ENCODE assay signal across 8 cellular contexts in the genomic region with DNA sequence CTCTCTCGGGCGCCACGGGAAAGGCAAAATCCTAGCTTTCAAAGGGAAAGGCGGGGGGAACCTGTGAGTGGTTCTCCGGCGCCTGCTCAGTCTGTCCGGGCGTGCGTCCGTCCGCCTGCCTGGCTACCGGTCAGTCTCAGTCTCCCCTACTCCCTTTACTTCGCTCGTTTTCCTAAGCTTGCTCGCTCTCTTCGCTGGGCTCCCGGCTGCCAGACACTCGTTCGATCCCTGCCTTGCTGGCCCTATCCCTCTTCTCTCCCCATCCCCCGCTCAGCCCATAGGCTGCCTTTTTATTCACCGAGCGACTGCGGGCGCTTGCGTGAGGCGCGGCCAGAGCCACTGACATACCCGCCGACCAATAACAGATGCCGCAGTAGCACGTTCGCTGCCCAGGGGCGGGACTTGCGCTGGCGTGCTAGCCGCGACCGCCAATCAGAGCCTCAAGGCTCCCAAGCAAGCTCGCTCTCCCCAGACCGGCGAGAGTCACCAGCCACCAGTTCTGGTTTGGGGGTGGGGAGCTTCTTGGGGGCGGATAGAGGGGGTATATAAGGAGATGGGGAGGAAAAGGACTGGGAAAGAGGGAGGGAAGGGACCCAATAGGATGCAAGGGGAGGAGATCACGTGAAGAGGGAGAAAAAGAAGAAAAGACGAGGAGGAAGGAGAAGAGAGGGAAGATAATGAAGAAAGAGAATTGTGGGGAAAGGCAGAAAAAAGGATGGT. TPM values are rescaled to one million over a fixed set of nuclear protein-coding genes. Genes with fewer than 3 reads are reported as not detected.
DNase-seq lines count a peak whose midpoint lies in the region; ATAC-seq, FAIRE-seq and TF ChIP-seq lines count a peak whose summit lies in the region.

No MANE protein-coding gene starts in this region.

- no peaks in the 10 kb centered on the region for H3K27me3 ChIP-seq in small intestine (ENCODE audit: control insufficient read depth in 2 of 2, insufficient read depth in 2 of 2, low read length in 2 of 2)

- peaks cover 0 to 6% of the 10 kb centered on the region in 2 donors for H3K4me1 ChIP-seq in small intestine (ENCODE audit: control insufficient read depth in 2 of 2, insufficient read depth in 1 of 2, low read depth in 1 of 2, low read length in 1 of 2)

- H3K9me3 ChIP-seq in small intestine (ENCODE audit: control insufficient read depth, low read depth): no peaks in the 10 kb centered on the region

- no peak for FAIRE-seq in small intestine (lab: Jason Lieb, UNC)

- H3K27ac ChIP-seq in small intestine (ENCODE audit: low read depth in 1 of 2, low read length in 1 of 2): peak overlapping the region; percentile 63 to 95

- TF ChIP-seq CTCF in AG04449 (IDR thresholded peaks at IDR 0.05; ENCODE audit: insufficient read depth, low read length, missing control alignments): no peak
- TF ChIP-seq CTCF in WTC11 (IDR thresholded peaks at IDR 0.05): no peak
- TF ChIP-seq CTCF in cardiac fibroblast (IDR thresholded peaks at IDR 0.05; ENCODE audit: low read depth, low read length): no peak

- DNase-seq in AG04449 (ENCODE audit: low read depth, low spot score) (peak; percentile 82), NCI-H2227 (lab: John Stamatoyannopoulos, UW; ENCODE audit: unreplicated experiment) (peak; percentile 93), WTC11 (ENCODE audit: low spot score) (peak; percentile 89), cardiac fibroblast (ENCODE audit: low read depth in 2 of 2) (peak; percentile 93 to 97), iPS-NIHi7 (ENCODE audit: extremely low spot score) (peak; percentile 84), small intestine (peak; percentile 92)

- H3K9me3 Mint-ChIP-seq in WTC11: no peaks in the 10 kb centered on the region

- H3K4me3 ChIP-seq in AG04449 (ENCODE audit: low read depth, low read length) (peak overlapping the region; percentile 69), cardiac fibroblast (replicated peaks in 1 of 2; ENCODE audit: low read depth in 2 of 2, low read length in 2 of 2) (peak overlapping the region; percentile 71 to 72), small intestine (ENCODE audit: low read depth in 1 of 2, low read length in 2 of 2) (peak overlapping the region; percentile 56 to 64)

- peak overlapping the region; percentile 99 for H3K27ac Mint-ChIP-seq in WTC11

- ATAC-seq in GM18873 (IDR thresholded peaks at IDR 0.05; ENCODE audit: low FRiP score, unreplicated experiment) (peak; percentile 88), HG03135 (IDR thresholded peaks at IDR 0.05; ENCODE audit: unreplicated experiment) (peak; percentile 95), WTC11 (peak; percentile 97)

- H3K27me3 Mint-ChIP-seq in WTC11 (ENCODE audit: low read depth): no peaks in the 10 kb centered on the region

- H3K4me3 Mint-ChIP-seq in WTC11: peak overlapping the region; percentile 94

- CTCF ChIA-PET in AG04449 (lab: Yijun Ruan, JAX) (interaction anchor here (1.0 kb wide), 1 partner anchor 241 kb away, joined by 3 read pairs; no protein-coding TSS in a partner anchor), WTC11 (lab: Charles Lee) (interaction anchor here (0.6 to 1.1 kb wide), 4 partner anchors 15 to 68 kb away, joined by 3 to 4 read pairs (median 3); no protein-coding TSS in a partner anchor)

- WGBS in small intestine, 3 donors: 0 to 35% (median 11%) methylated on average over 29 to 44 of the region's 44 CpGs

- POLR2A ChIA-PET in AG04449 (lab: Yijun Ruan, JAX): interaction anchor here (1.0 to 1.1 kb wide), 2 partner anchors 7 to 16 kb away, joined by 3 to 4 read pairs; no protein-coding TSS in a partner anchor
- POLR2A ChIA-PET in WTC11 (lab: Charles Lee): interaction anchor here (1.5 kb wide), 1 partner anchor 30 kb away, joined by 14 read pairs; the partner anchor contains the start of gene ARHGEF9

- H3K4me1 Mint-ChIP-seq in WTC11: peaks cover 38% of the 10 kb centered on the region

- H3K36me3 ChIP-seq in small intestine (ENCODE audit: control insufficient read depth in 2 of 2, insufficient read depth in 2 of 2, low read length in 2 of 2): no peaks in the 10 kb centered on the region

- no peaks in the 10 kb centered on the region for H3K36me3 Mint-ChIP-seq in WTC11

TF ChIP-seq in WTC11, 78 proteins besides CTCF, POLR2A, EP300 and RAD21:
- TF ChIP-seq USF2 (CRISPR knock-in tag; IDR thresholded peaks at IDR 0.05) (peak; percentile 83), FOXJ3 (CRISPR knock-in tag; IDR thresholded peaks at IDR 0.05; ENCODE audit: borderline replicate concordance) (no peak), SP1 (CRISPR knock-in tag; conservative IDR thresholded peaks at IDR 0.05) (peak; percentile 56), ETV6 (CRISPR knock-in tag; IDR thresholded peaks at IDR 0.05) (no peak), TP53 (CRISPR knock-in tag; IDR thresholded peaks at IDR 0.05) (no peak), RORB (CRISPR knock-in tag; IDR thresholded peaks at IDR 0.05) (no peak), ZNF219 (CRISPR knock-in tag; IDR thresholded peaks at IDR 0.05; ENCODE audit: borderline replicate concordance) (no peak), ZSCAN18 (CRISPR knock-in tag; IDR thresholded peaks at IDR 0.05) (no peak), NFYB (CRISPR knock-in tag; conservative IDR thresholded peaks at IDR 0.05; ENCODE audit: low read depth) (peak; percentile 82), ZNF263 (CRISPR knock-in tag; IDR thresholded peaks at IDR 0.05; ENCODE audit: low read depth) (no peak), ESRRA (CRISPR knock-in tag; IDR thresholded peaks at IDR 0.05; ENCODE audit: borderline replicate concordance) (no peak), MYBL2 (CRISPR knock-in tag; IDR thresholded peaks at IDR 0.05) (no peak), FOXK1 (CRISPR knock-in tag; IDR thresholded peaks at IDR 0.05) (0 out of 2 replicates have a peak, but pooled peaks have one; percentile 33), FOXP4 (CRISPR knock-in tag; IDR thresholded peaks at IDR 0.05) (no peak), ZNF317 (CRISPR knock-in tag; IDR thresholded peaks at IDR 0.05; ENCODE audit: borderline replicate concordance, low read depth) (no peak), ZNF121 (CRISPR knock-in tag; IDR thresholded peaks at IDR 0.05) (no peak)
- TF ChIP-seq, protein P1, sequence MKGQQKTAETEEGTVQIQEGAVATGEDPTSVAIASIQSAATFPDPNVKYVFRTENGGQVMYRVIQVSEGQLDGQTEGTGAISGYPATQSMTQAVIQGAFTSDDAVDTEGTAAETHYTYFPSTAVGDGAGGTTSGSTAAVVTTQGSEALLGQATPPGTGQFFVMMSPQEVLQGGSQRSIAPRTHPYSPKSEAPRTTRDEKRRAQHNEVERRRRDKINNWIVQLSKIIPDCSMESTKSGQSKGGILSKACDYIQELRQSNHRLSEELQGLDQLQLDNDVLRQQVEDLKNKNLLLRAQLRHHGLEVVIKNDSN (CRISPR knock-in tag; IDR thresholded peaks at IDR 0.05): peak; percentile 75

RNA-seq across cellular contexts. Expression of gene ARHGEF9, which starts 30.0 kb away (rescaled TPM):
- total RNA-seq in WTC11 (2021): 31.3 to 32.1 TPM (median 31.7 TPM) in 3 replicates
- 10 to 100 TPM; 16.5 to 38.9 (median 19.7) TPM for polyA plus RNA-seq in small intestine

Comparison
In these comparisons a context has a peak if more than half of its experiments do, and no peak if none do; other contexts are left out.
1. Peak in every context shown above with its lines: DNase-seq, ATAC-seq, H3K4me3 ChIP-seq and H3K27ac ChIP-seq.